Comparison of ENCODE assay signal across 15 cellular contexts in the genomic region with DNA sequence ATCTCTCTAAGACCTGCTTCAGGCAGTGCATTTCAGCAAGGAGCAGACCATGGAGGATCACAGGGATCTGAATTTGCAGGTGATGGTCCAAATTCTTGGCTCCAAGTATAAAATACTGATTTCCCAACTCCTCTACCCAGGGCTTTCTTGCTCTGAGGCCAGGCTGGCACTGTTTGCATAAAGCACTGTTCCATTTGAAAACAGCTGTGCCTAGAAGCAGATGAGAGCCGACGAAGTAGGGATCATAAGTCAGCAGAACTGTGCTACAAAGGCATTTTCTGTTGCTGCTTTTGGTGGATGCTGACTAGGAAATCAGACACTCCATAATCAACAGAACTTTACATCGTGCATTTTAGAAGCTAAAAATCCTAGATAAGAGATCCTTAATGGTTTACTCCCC.
A peak's percentile ranks its signal among the peaks of the same experiment; 100 is the strongest.
DNase-seq lines count a peak whose midpoint lies in the region; ATAC-seq, FAIRE-seq and TF ChIP-seq lines count a peak whose summit lies in the region.
"Had no signal": no experiment of that assay in that cellular context is flagged by ENCODE, and none has a peak within 500 bp of the region (broad histone marks: within the 10 kb centered on the region; RNA-seq: fewer than 3 reads in every experiment).

No MANE protein-coding gene starts in this region.

- H4K5ac ChIP-seq in IMR-90 (ENCODE audit: low read depth, low read length), result no peak overlapping the region

- no peak overlapping the region for H2BK15ac ChIP-seq in IMR-90 (ENCODE audit: low read depth, low read length)

- no peak overlapping the region for H3K27ac ChIP-seq in GM23338 (ENCODE audit: low read depth)
- no peak overlapping the region for H3K27ac ChIP-seq in IMR-90 (ENCODE audit: insufficient read depth, low read length)
- H3K27ac ChIP-seq: A549, C4-2B had no signal

- DNase-seq in GM23338 (ENCODE audit: low spot score) (no peak), IMR-90 (no peak), adipocyte (ENCODE audit: low read depth) (peak; percentile 7), endothelial cell (ENCODE audit: low spot score) (no peak), immature natural killer cell (no peak)
- DNase-seq: BE2C; CD4-positive, alpha-beta memory T cell; DND-41; GDM1 had no signal

- no peaks in the 10 kb centered on the region for H3K9me1 ChIP-seq in IMR-90 (ENCODE audit: insufficient read depth, low read length)

- no peaks in the 10 kb centered on the region for H3K27me3 Mint-ChIP-seq in GM23338 (ENCODE audit: insufficient read depth, low read depth, poor library complexity)
- H3K27me3 Mint-ChIP-seq in endothelial cell (ENCODE audit: unreplicated experiment), result no peaks in the 10 kb centered on the region
- H3K27me3 Mint-ChIP-seq in immature natural killer cell (ENCODE audit: low read depth in 3 of 3), result peaks cover 0 to 3% (median 1%) of the 10 kb centered on the region in 3 donors

- no peak overlapping the region for H3K4me3 ChIP-seq in GM23338
- no peak overlapping the region for H3K4me3 ChIP-seq in IMR-90 (ENCODE audit: insufficient read depth, low read depth, low read length)
- no peak overlapping the region for H3K4me3 ChIP-seq in adipocyte (ENCODE audit: low read length)
- H3K4me3 ChIP-seq: A549, HAP-1 had no signal

- H3K4me3 Mint-ChIP-seq in GM23338, result no peak overlapping the region
- no peak overlapping the region for H3K4me3 Mint-ChIP-seq in endothelial cell (ENCODE audit: unreplicated experiment)
- no peak overlapping the region for H3K4me3 Mint-ChIP-seq in immature natural killer cell
- H3K4me3 Mint-ChIP-seq: CD4-positive, alpha-beta memory T cell had no signal

- H3K27me3 ChIP-seq in GM23338 (ENCODE audit: insufficient read depth), result no peaks in the 10 kb centered on the region
- H3K27me3 ChIP-seq in IMR-90 (ENCODE audit: control insufficient read depth, insufficient read depth, low read length), result no peaks in the 10 kb centered on the region
- peaks cover 2% of the 10 kb centered on the region for H3K27me3 ChIP-seq in adipocyte (replicated peaks; ENCODE audit: control insufficient read depth, insufficient read depth, low read length)
- H3K27me3 ChIP-seq: BE2C had no signal

- H3K4me1 Mint-ChIP-seq in GM23338 (no peaks in the 10 kb centered on the region), endothelial cell (ENCODE audit: unreplicated experiment) (no peaks in the 10 kb centered on the region), immature natural killer cell (no peaks in the 10 kb centered on the region)
- H3K4me1 Mint-ChIP-seq: CD4-positive, alpha-beta memory T cell had no signal

- no peak overlapping the region for H2AK9ac ChIP-seq in IMR-90 (replicated peaks; ENCODE audit: low read depth, low read length, poor library complexity)

- H3K36me3 Mint-ChIP-seq in GM23338 (ENCODE audit: low read depth), result no peaks in the 10 kb centered on the region
- no peaks in the 10 kb centered on the region for H3K36me3 Mint-ChIP-seq in endothelial cell (ENCODE audit: low read depth, unreplicated experiment)
- H3K36me3 Mint-ChIP-seq in immature natural killer cell, result peaks cover 0 to 3% (median 0%) of the 10 kb centered on the region in 3 donors
- H3K36me3 Mint-ChIP-seq: CD4-positive, alpha-beta memory T cell had no signal

- H2BK20ac ChIP-seq in IMR-90 (ENCODE audit: low read depth, low read length), result no peak overlapping the region

- H3K9ac ChIP-seq in IMR-90 (ENCODE audit: low read depth, low read length) (no peak overlapping the region), adipocyte (ENCODE audit: low read length) (no peak overlapping the region)

- H3K56ac ChIP-seq in IMR-90 (ENCODE audit: extremely low read depth, insufficient read depth, low read length), result no peak overlapping the region

- no peak overlapping the region for H3K14ac ChIP-seq in IMR-90 (replicated peaks; ENCODE audit: low read depth, low read length)

- FAIRE-seq in islet of Langerhans (lab: Jason Lieb, UNC), result peak; percentile 74
- FAIRE-seq: A549, GM12892, H1 had no signal

- H3K9me3 Mint-ChIP-seq in GM23338, result peaks cover 3% of the 10 kb centered on the region; the same call in 1 of the 3 replicates
- H3K9me3 Mint-ChIP-seq in endothelial cell (ENCODE audit: unreplicated experiment), result no peaks in the 10 kb centered on the region
- peaks cover 0 to 4% (median 0%) of the 10 kb centered on the region in 6 donors for H3K9me3 Mint-ChIP-seq in immature natural killer cell

- H3K36me3 ChIP-seq in GM23338 (ENCODE audit: insufficient read depth), result no peaks in the 10 kb centered on the region
- H3K36me3 ChIP-seq in IMR-90 (ENCODE audit: control insufficient read depth, insufficient read depth, low read length), result no peaks in the 10 kb centered on the region
- H3K36me3 ChIP-seq in adipocyte (ENCODE audit: control insufficient read depth, insufficient read depth, low read length, severe bottlenecking), result no peaks in the 10 kb centered on the region
- H3K36me3 ChIP-seq: BE2C, HAP-1 had no signal

- dilution Hi-C loops in IMR-90 (cut with HindIII; ENCODE audit: low sequenced_read_pairs, unreplicated experiment), result no loop called here

- WGBS in IMR-90 (ENCODE audit: extremely low coverage in 2 of 2, insufficient read length in 1 of 2), 2 experiments, result no CpG with 5 or more reads among the region's 3 CpGs

- TF ChIP-seq RAD21 in IMR-90 (IDR thresholded peaks at IDR 0.05; ENCODE audit: low read length), result no peak

- H3K18ac ChIP-seq in IMR-90 (ENCODE audit: low read depth, low read length), result no peak overlapping the region

- no peak for ATAC-seq in GM23338
- ATAC-seq in IMR-90 (ENCODE audit: low read depth), result peak; percentile 29; the same call in 1 of the 2 replicates
- ATAC-seq: A549 had no signal

- intact Hi-C loops in IMR-90 (cut with micrococcal nuclease), result no loop called here

- no peaks in the 10 kb centered on the region for H3F3A ChIP-seq in GM23338 (replicated peaks; ENCODE audit: low read depth)

- H4K91ac ChIP-seq in IMR-90 (ENCODE audit: insufficient read depth, low read depth, low read length), result no peak overlapping the region

- H3K9me3 ChIP-seq in IMR-90 (ENCODE audit: control insufficient read depth, insufficient read depth, low read length) (no peaks in the 10 kb centered on the region), adipocyte (ENCODE audit: control insufficient read depth, low read length) (no peaks in the 10 kb centered on the region)
- H3K9me3 ChIP-seq: A549, BE2C, HAP-1 had no signal

- 0 out of 2 replicates have a peak, but pooled peaks cover 2% of the 10 kb centered on the region for H3K9me2 ChIP-seq in GM23338 (ENCODE audit: insufficient read depth)

- CTCF ChIA-PET in IMR-90 (lab: Yijun Ruan, JAX), result interaction anchor here (0.5 to 0.7 kb wide), 2 partner anchors 33 to 41 kb away, joined by 3 read pairs; no protein-coding TSS in a partner anchor

- no peak for TF ChIP-seq POLR2A in IMR-90 (IDR thresholded peaks at IDR 0.05; ENCODE audit: low read depth, low read length)

- no TSS peak for BruUV-seq in IMR-90 (replicated peaks; lab: Mats Ljungman, UMichigan)

- H3K4me2 ChIP-seq in GM23338 (no peak overlapping the region), IMR-90 (ENCODE audit: low read depth, low read length) (no peak overlapping the region; the same call in 1 of the 2 replicates)
- H3K4me2 ChIP-seq: A549 had no signal

- no peak overlapping the region for H3K23ac ChIP-seq in IMR-90 (ENCODE audit: low read depth, low read length)

- TF ChIP-seq CTCF in GM23338 (conservative IDR thresholded peaks at IDR 0.05; ENCODE audit: low read depth in 2 of 2) (no peak), IMR-90 (conservative IDR thresholded peaks at IDR 0.05; ENCODE audit: low read depth, low read length) (no peak), endothelial cell (IDR thresholded peaks at IDR 0.05; ENCODE audit: unreplicated experiment) (no peak)

- no peak overlapping the region for H2BK120ac ChIP-seq in IMR-90 (ENCODE audit: low read depth, low read length)

- no peaks in the 10 kb centered on the region; the same call in 1 of the 2 replicates for H4K20me1 ChIP-seq in GM23338 (replicated peaks; ENCODE audit: insufficient read depth)
- H4K20me1 ChIP-seq in IMR-90 (ENCODE audit: insufficient read depth, low read length), result no peaks in the 10 kb centered on the region

- in situ Hi-C loops in IMR-90 (cut with MboI; ENCODE audit: low sequenced_read_pairs), result no loop called here

- H3K4me1 ChIP-seq in GM23338 (ENCODE audit: insufficient read depth) (no peaks in the 10 kb centered on the region), IMR-90 (ENCODE audit: control insufficient read depth, insufficient read depth, low read length) (no peaks in the 10 kb centered on the region), adipocyte (ENCODE audit: control insufficient read depth, insufficient read depth, low read length) (no peaks in the 10 kb centered on the region)
- H3K4me1 ChIP-seq: A549, BE2C, HAP-1 had no signal

- no peak overlapping the region for H2BK5ac ChIP-seq in IMR-90 (ENCODE audit: low read depth, low read length, poor library complexity, severe bottlenecking)

- POLR2A ChIA-PET in IMR-90 (lab: Charles Lee; ENCODE audit: unreplicated experiment), result no interaction called here

- H3K27ac Mint-ChIP-seq in GM23338 (no peak overlapping the region), endothelial cell (ENCODE audit: unreplicated experiment) (no peak overlapping the region), immature natural killer cell (no peak overlapping the region)
- H3K27ac Mint-ChIP-seq: CD4-positive, alpha-beta memory T cell had no signal

- H2AFZ ChIP-seq in GM23338, result peak overlapping the region; percentile 56; the same call in 1 of the 2 replicates
- H2AFZ ChIP-seq in IMR-90 (replicated peaks; ENCODE audit: low read length, poor library complexity), result no peak overlapping the region

- H4K8ac ChIP-seq in IMR-90 (ENCODE audit: low read depth in 2 of 2, low read length in 2 of 2), result no peak overlapping the region

- H3K4ac ChIP-seq in IMR-90 (ENCODE audit: low read depth, low read length), result no peak overlapping the region

- H3K79me2 ChIP-seq in GM23338 (replicated peaks; ENCODE audit: insufficient read depth), result no peaks in the 10 kb centered on the region

- H3K79me1 ChIP-seq in IMR-90 (ENCODE audit: low read depth in 1 of 2, low read length in 2 of 2), result no peaks in the 10 kb centered on the region

- H2AK5ac ChIP-seq in IMR-90 (ENCODE audit: low read depth, low read length), result no peak overlapping the region

TF ChIP-seq in GM23338, 12 proteins besides CTCF, POLR2A, EP300 and RAD21:
- TF ChIP-seq STAT1 (IDR thresholded peaks at IDR 0.05; ENCODE audit: unreplicated experiment) (no peak), EZH2phosphoT487 (IDR thresholded peaks at IDR 0.05; ENCODE audit: unreplicated experiment) (no peak)
TF ChIP-seq in GM23338: peak in this region for 0.

TF ChIP-seq in IMR-90, 13 proteins besides CTCF, POLR2A, EP300 and RAD21 (continues in another document):
- TF ChIP-seq MAZ (IDR thresholded peaks at IDR 0.05; ENCODE audit: borderline replicate concordance, low read depth, low read length), result no peak
- TF ChIP-seq CEBPB (IDR thresholded peaks at IDR 0.05; ENCODE audit: low read depth, low read length), result no peak
- TF ChIP-seq MAFK (IDR thresholded peaks at IDR 0.05; ENCODE audit: low read depth, low read length), result no peak
- no peak for TF ChIP-seq BHLHE40 (IDR thresholded peaks at IDR 0.05; ENCODE audit: low read depth, low read length)
- TF ChIP-seq CHD1 (IDR thresholded peaks at IDR 0.05; ENCODE audit: low read depth, low read length), result no peak
- TF ChIP-seq NFE2L2 (IDR thresholded peaks at IDR 0.05; ENCODE audit: low read depth, low read length), result no peak
- TF ChIP-seq FOS (IDR thresholded peaks at IDR 0.05; ENCODE audit: low read depth, low read length), result no peak
- no peak for TF ChIP-seq SMC3 (IDR thresholded peaks at IDR 0.05; ENCODE audit: low read depth, low read length)
